ENCODE assay signal across 1 cellular context in genomic region chr12:51951843-51952722, GRCh38.
TF ChIP-seq lines count a peak whose summit lies in the region.

No MANE protein-coding gene starts in this region.

TF ChIP-seq in H1, 55 proteins besides CTCF, POLR2A, EP300 and RAD21 (continued from another document):
- TF ChIP-seq, protein P1, sequence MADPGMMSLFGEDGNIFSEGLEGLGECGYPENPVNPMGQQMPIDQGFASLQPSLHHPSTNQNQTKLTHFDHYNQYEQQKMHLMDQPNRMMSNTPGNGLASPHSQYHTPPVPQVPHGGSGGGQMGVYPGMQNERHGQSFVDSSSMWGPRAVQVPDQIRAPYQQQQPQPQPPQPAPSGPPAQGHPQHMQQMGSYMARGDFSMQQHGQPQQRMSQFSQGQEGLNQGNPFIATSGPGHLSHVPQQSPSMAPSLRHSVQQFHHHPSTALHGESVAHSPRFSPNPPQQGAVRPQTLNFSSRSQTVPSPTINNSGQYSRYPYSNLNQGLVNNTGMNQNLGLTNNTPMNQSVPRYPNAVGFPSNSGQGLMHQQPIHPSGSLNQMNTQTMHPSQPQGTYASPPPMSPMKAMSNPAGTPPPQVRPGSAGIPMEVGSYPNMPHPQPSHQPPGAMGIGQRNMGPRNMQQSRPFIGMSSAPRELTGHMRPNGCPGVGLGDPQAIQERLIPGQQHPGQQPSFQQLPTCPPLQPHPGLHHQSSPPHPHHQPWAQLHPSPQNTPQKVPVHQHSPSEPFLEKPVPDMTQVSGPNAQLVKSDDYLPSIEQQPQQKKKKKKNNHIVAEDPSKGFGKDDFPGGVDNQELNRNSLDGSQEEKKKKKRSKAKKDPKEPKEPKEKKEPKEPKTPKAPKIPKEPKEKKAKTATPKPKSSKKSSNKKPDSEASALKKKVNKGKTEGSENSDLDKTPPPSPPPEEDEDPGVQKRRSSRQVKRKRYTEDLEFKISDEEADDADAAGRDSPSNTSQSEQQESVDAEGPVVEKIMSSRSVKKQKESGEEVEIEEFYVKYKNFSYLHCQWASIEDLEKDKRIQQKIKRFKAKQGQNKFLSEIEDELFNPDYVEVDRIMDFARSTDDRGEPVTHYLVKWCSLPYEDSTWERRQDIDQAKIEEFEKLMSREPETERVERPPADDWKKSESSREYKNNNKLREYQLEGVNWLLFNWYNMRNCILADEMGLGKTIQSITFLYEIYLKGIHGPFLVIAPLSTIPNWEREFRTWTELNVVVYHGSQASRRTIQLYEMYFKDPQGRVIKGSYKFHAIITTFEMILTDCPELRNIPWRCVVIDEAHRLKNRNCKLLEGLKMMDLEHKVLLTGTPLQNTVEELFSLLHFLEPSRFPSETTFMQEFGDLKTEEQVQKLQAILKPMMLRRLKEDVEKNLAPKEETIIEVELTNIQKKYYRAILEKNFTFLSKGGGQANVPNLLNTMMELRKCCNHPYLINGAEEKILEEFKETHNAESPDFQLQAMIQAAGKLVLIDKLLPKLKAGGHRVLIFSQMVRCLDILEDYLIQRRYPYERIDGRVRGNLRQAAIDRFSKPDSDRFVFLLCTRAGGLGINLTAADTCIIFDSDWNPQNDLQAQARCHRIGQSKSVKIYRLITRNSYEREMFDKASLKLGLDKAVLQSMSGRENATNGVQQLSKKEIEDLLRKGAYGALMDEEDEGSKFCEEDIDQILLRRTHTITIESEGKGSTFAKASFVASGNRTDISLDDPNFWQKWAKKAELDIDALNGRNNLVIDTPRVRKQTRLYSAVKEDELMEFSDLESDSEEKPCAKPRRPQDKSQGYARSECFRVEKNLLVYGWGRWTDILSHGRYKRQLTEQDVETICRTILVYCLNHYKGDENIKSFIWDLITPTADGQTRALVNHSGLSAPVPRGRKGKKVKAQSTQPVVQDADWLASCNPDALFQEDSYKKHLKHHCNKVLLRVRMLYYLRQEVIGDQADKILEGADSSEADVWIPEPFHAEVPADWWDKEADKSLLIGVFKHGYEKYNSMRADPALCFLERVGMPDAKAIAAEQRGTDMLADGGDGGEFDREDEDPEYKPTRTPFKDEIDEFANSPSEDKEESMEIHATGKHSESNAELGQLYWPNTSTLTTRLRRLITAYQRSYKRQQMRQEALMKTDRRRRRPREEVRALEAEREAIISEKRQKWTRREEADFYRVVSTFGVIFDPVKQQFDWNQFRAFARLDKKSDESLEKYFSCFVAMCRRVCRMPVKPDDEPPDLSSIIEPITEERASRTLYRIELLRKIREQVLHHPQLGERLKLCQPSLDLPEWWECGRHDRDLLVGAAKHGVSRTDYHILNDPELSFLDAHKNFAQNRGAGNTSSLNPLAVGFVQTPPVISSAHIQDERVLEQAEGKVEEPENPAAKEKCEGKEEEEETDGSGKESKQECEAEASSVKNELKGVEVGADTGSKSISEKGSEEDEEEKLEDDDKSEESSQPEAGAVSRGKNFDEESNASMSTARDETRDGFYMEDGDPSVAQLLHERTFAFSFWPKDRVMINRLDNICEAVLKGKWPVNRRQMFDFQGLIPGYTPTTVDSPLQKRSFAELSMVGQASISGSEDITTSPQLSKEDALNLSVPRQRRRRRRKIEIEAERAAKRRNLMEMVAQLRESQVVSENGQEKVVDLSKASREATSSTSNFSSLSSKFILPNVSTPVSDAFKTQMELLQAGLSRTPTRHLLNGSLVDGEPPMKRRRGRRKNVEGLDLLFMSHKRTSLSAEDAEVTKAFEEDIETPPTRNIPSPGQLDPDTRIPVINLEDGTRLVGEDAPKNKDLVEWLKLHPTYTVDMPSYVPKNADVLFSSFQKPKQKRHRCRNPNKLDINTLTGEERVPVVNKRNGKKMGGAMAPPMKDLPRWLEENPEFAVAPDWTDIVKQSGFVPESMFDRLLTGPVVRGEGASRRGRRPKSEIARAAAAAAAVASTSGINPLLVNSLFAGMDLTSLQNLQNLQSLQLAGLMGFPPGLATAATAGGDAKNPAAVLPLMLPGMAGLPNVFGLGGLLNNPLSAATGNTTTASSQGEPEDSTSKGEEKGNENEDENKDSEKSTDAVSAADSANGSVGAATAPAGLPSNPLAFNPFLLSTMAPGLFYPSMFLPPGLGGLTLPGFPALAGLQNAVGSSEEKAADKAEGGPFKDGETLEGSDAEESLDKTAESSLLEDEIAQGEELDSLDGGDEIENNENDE (IDR thresholded peaks at IDR 0.05; ENCODE audit: insufficient replicate concordance, low read length) = no peak
- no peak for TF ChIP-seq YY1 (IDR thresholded peaks at IDR 0.05; ENCODE audit: low read depth, low read length)
